In genomic region chr9:136439550-136440408, GRCh38 we compare ENCODE assay signal across 8 cellular contexts. TPM values are rescaled to one million over a fixed set of nuclear protein-coding genes. Genes with fewer than 3 reads are reported as not detected.
DNase-seq lines count a peak whose midpoint lies in the region; ATAC-seq and TF ChIP-seq lines count a peak whose summit lies in the region.

Gene INPP5E (minus strand): TSS chr9:136439845. CDS start chr9:136439419, 426 bp downstream.

- H3K27me3 ChIP-seq in muscle layer of colon (ENCODE audit: control insufficient read depth in 1 of 2, insufficient read depth in 2 of 2, low read length in 2 of 2) = no peaks in the 10 kb centered on the region

- DNase-seq in AG09309 (ENCODE audit: low read depth) = no peak
- peak; percentile 49 to 76 for DNase-seq in NOMO-1 (lab: John Stamatoyannopoulos, UW; ENCODE audit: unreplicated experiment in 2 of 2)
- DNase-seq in activated T-cell treated with anti-CD3 and anti-CD28 coated beads for 24 hours (ENCODE audit: low read depth) = peak; percentile 78
- DNase-seq in epithelial cell of proximal tubule (ENCODE audit: low read depth) = no peak
- DNase-seq in stimulated activated CD8-positive, alpha-beta memory T cell treated with anti-CD3 and anti-CD28 coated beads, Interleukin-7, amount 100 ng/mL, for 1 hour (ENCODE audit: low read depth in 2 of 2) = peak; percentile 72

- H3K27ac ChIP-seq in muscle layer of colon (ENCODE audit: low read depth, low read length) = peak within 1 kb of the TSS; percentile 71

- H3K4me3 ChIP-seq in AG09309 (ENCODE audit: control insufficient read depth, low read depth, low read length) = peak within 1 kb of the TSS; percentile 63
- peak within 1 kb of the TSS; percentile 84 for H3K4me3 ChIP-seq in epithelial cell of proximal tubule (ENCODE audit: low read depth, low read length)
- peak within 1 kb of the TSS; percentile 76 to 85 for H3K4me3 ChIP-seq in muscle layer of colon (ENCODE audit: low read depth in 1 of 2, low read length in 2 of 2)

- peak; percentile 55 for ATAC-seq in GM18861 (IDR thresholded peaks at IDR 0.05; ENCODE audit: unreplicated experiment)
- ATAC-seq in HG03135 (IDR thresholded peaks at IDR 0.05; ENCODE audit: unreplicated experiment) = peak; percentile 71

- peaks cover 22% of the 10 kb centered on the region for H3K4me1 ChIP-seq in muscle layer of colon (ENCODE audit: insufficient read depth, low read length)

- TF ChIP-seq CTCF in AG09309 (IDR thresholded peaks at IDR 0.05; ENCODE audit: control insufficient read depth, insufficient read depth, low read depth, low read length, missing control alignments) (peak; percentile 55), epithelial cell of proximal tubule (conservative IDR thresholded peaks at IDR 0.05; ENCODE audit: low read depth, low read length) (peak; percentile 49)

- peaks cover 35% of the 10 kb centered on the region for H3K36me3 ChIP-seq in muscle layer of colon (ENCODE audit: insufficient read depth, low read length)

- H3K9me3 ChIP-seq in muscle layer of colon (ENCODE audit: low read length) = no peaks in the 10 kb centered on the region

- peak within 1 kb of the TSS; percentile 44 for H3K9ac ChIP-seq in muscle layer of colon (ENCODE audit: low read length)

RNA-seq across cellular contexts. Expression of gene INPP5E, which starts in this region (rescaled TPM):
- total RNA-seq in epithelial cell of proximal tubule = 20.3 and 21.1 TPM in 2 replicates

Comparison
In these comparisons a context has a peak if more than half of its experiments do, and no peak if none do; other contexts are left out.
1. DNase-seq: peak in NOMO-1 (2 of 2), activated T-cell treated with anti-CD3 and anti-CD28 coated beads for 24 hours (single experiment) and stimulated activated CD8-positive, alpha-beta memory T cell treated with anti-CD3 and anti-CD28 coated beads, Interleukin-7, amount 100 ng/mL, for 1 hour (2 of 2); none in AG09309 (single experiment) and epithelial cell of proximal tubule (single experiment).
2. Peak in every context shown above with its lines, with median percentiles within 50 percentile points of each other: H3K4me3 ChIP-seq.